8 cellular contexts compared by ENCODE assay signal in the genomic region with DNA sequence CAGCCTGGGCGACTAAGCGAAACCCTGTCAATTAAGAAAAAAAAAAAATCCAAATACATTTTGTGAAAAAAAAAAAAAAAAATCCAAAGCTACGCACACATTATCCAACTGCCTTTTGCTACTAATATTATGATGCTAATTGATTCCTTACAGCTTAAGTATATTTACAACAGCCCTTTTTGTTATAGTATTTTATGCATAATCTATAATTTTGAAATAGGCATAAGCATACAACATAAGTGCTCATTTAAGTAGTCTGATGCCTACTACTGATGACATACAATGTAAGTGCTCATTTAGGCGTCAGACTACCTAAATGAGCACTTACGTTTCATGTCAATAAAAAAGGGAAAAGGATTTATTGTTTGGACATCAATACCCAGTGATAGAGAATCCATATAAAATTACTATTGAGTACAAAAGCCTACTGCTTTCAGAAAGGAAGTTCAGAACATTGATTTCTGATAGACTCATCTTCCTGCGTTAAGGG. TPM values are rescaled to one million over a fixed set of nuclear protein-coding genes. Genes with fewer than 3 reads are reported as not detected.
DNase-seq lines count a peak whose midpoint lies in the region; TF ChIP-seq lines count a peak whose summit lies in the region.

No MANE protein-coding gene starts in this region.

- no peaks in the 10 kb centered on the region for H3K27me3 Mint-ChIP-seq in nephron (ENCODE audit: low read depth)

- H3K4me1 Mint-ChIP-seq in nephron: peaks cover 24% of the 10 kb centered on the region

- no peaks in the 10 kb centered on the region for H3K9me3 ChIP-seq in AG04450 (ENCODE audit: control insufficient read depth, insufficient read depth, low read length)

- no peaks in the 10 kb centered on the region for H3K9me3 Mint-ChIP-seq in nephron

- H3K4me3 ChIP-seq in AG04450 (ENCODE audit: low read depth, low read length) (peak overlapping the region; percentile 81), choroid plexus epithelial cell (ENCODE audit: low read depth, low read length) (peak overlapping the region; percentile 85), H7 (ENCODE audit: insufficient read depth, low read depth, low read length) (no peak overlapping the region; the same call in 1 of the 2 replicates)
- peak overlapping the region; percentile 57 for H3K4me3 ChIP-seq in Jurkat, Clone E6-1 (ENCODE audit: low read length)

- peak overlapping the region; percentile 84 to 97 (median 88) for H3K4me3 Mint-ChIP-seq in nephron

- H3K27me3 ChIP-seq in AG04450 (ENCODE audit: control insufficient read depth, insufficient read depth, low read length) (peaks cover 5% of the 10 kb centered on the region), H7 (ENCODE audit: control insufficient read depth, insufficient read depth, low read length) (peaks cover 5% of the 10 kb centered on the region; the same call in 1 of the 2 replicates)

- no peaks in the 10 kb centered on the region for H3K36me3 ChIP-seq in H7 (replicated peaks; ENCODE audit: control insufficient read depth, insufficient read depth, low read length)

- no peak for TF ChIP-seq CTCF in AG04450 (IDR thresholded peaks at IDR 0.05; ENCODE audit: low read depth, low read length)
- TF ChIP-seq CTCF in choroid plexus epithelial cell (conservative IDR thresholded peaks at IDR 0.05; ENCODE audit: low read depth, low read length): no peak
- no peak for TF ChIP-seq CTCF in nephron (IDR thresholded peaks at IDR 0.05; ENCODE audit: unreplicated experiment in 3 of 3)

- POLR2A ChIA-PET in AG04450 (lab: Yijun Ruan, JAX): interaction anchor here (0.6 to 1.1 kb wide), 4 partner anchors 13 to 1291 kb away, joined by 3 to 4 read pairs (median 4); no protein-coding TSS in a partner anchor

- H3K27ac Mint-ChIP-seq in nephron: peak overlapping the region; percentile 73 to 89 (median 85)

- no peak overlapping the region for H3K27ac ChIP-seq in AG04450 (ENCODE audit: low read depth, low read length)

- no peak for DNase-seq in AG04450 (ENCODE audit: low read depth, low spot score)
- no peak for DNase-seq in Jurkat, Clone E6-1 (ENCODE audit: low read depth, low spot score)
- no peak for DNase-seq in choroid plexus epithelial cell (ENCODE audit: low read depth)
- DNase-seq in AG08396 (ENCODE audit: low spot score): no peak
- no peak for DNase-seq in H7
- no peak for DNase-seq in stimulated activated CD4-positive, alpha-beta T cell treated with anti-CD3 and anti-CD28 coated beads, Interleukin-1b, Interleukin-23, amount 100 ng/mL, for 48 hours
- DNase-seq in activated CD8-positive, alpha-beta memory T cell treated with anti-CD3 and anti-CD28 coated beads, Interleukin-2, amount 50 U/mL, for 4 hours: no peak

- peaks cover 9% of the 10 kb centered on the region for H3K36me3 Mint-ChIP-seq in nephron (ENCODE audit: low read depth)

- CTCF ChIA-PET in AG04450 (lab: Charles Lee): interaction anchor here (0.6 to 1.2 kb wide), 4 partner anchors 33 to 1295 kb away, joined by 3 to 4 read pairs (median 3); no protein-coding TSS in a partner anchor

RNA-seq across cellular contexts. Expression of gene RNF149, which starts 0.8 kb away (rescaled TPM):
- polyA plus RNA-seq in AG04450 (2011; rRNA removed): 15.5 and 18.8 TPM in 2 replicates
- polyA minus RNA-seq in AG04450 (2011; rRNA and poly(A)+ RNA removed): 12.3 and 14.0 TPM in 2 replicates
- polyA plus RNA-seq in Jurkat, Clone E6-1 (2012; ENCODE audit: insufficient read depth, insufficient read length): 28.8 TPM
- total RNA-seq in H7 (2014; rRNA removed; shearing (Covaris generic)): 17.9 and 29.9 TPM in 2 replicates

RNA-seq across cellular contexts. Expression of gene CNOT11, which starts 56.6 kb away (rescaled TPM):
- 66.8 and 68.5 TPM in 2 replicates for polyA plus RNA-seq in AG04450 (2011; rRNA removed)
- polyA minus RNA-seq in AG04450 (2011; rRNA and poly(A)+ RNA removed): 41.6 and 49.0 TPM in 2 replicates
- 57.0 TPM for polyA plus RNA-seq in Jurkat, Clone E6-1 (2012; ENCODE audit: insufficient read depth, insufficient read length)
- total RNA-seq in H7 (2014; rRNA removed; shearing (Covaris generic)): 68.6 and 72.6 TPM in 2 replicates
